In the genomic region with DNA sequence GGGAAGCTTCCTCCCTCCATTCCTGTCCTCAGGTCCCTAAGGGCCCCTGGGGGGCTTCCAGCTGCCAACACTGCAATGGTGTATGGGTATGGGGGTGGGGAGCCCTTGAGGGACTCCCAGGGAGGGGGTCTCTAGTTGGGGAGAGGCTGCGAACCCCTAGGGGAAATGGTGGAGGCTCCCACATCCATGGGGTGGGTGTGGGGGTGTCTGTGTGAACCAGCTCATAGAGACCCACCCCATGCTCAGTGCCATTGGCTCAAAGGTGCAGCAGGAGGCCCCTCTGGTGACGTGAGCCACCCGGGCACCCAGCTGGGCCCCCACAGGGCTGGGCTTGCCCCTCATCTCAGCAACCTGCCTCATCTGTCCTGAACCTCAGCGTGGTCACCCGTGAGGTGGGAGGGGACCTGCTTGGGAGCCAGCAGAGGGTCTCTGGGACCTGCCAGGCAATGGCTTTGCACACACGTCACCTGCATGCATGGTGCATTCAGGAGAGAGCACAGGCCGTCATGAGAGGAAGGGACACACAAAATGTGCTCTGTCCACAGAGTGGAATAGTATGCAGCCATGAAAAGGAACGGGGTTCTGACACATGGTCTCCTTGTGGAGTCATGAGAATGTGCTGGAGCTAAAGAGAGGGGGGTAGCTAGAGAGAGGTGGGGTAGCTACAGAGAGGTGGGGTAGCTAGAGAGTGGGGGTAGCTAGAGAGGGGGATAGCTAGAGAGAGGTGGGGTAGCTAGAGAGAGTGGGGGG, we compare ENCODE assay signal across 18 cellular contexts.
"Had no signal": no experiment of that assay in that cellular context is flagged by ENCODE, and none has a peak within 500 bp of the region (broad histone marks: within the 10 kb centered on the region; RNA-seq: fewer than 3 reads in every experiment).

No MANE protein-coding gene starts in this region.

- H2AFZ ChIP-seq: hepatocyte had no signal

- H3K27me3 Mint-ChIP-seq: activated B cell treated with CpG ODN at 0.5 μM for 24 hours; activated naive CD8-positive, alpha-beta T cell treated with anti-CD3 and anti-CD28 coated beads for 36 hours; T-cell had no signal

- H3K36me3 ChIP-seq: left lung, prostate gland, right atrium auricular region, stomach, upper lobe of left lung had no signal

- H3K4me1 Mint-ChIP-seq: activated B cell treated with CpG ODN at 0.5 μM for 24 hours; activated naive CD8-positive, alpha-beta T cell treated with anti-CD3 and anti-CD28 coated beads for 36 hours had no signal

- H3K27ac Mint-ChIP-seq: activated B cell treated with CpG ODN at 0.5 μM for 24 hours; activated naive CD8-positive, alpha-beta T cell treated with anti-CD3 and anti-CD28 coated beads for 36 hours; activated T-helper 1 cell treated with anti-CD3 and anti-CD28 coated beads, Interleukin-12 subunit alpha, Interleukin-12 subunit beta, Interleukin-2, Interleukin-4 antibody, amounts not matched to agents 30 ng/mL and 10 ng/mL and 1 ng/mL, durations not matched to agents 14 hours and 24 hours and 36 hours; T-cell had no signal

- H3K4me3 Mint-ChIP-seq: activated B cell treated with CpG ODN at 0.5 μM for 24 hours; activated naive CD8-positive, alpha-beta T cell treated with anti-CD3 and anti-CD28 coated beads for 36 hours; activated T-helper 1 cell treated with anti-CD3 and anti-CD28 coated beads, Interleukin-12 subunit alpha, Interleukin-12 subunit beta, Interleukin-2, Interleukin-4 antibody, amounts not matched to agents 30 ng/mL and 10 ng/mL and 1 ng/mL, durations not matched to agents 14 hours and 24 hours and 36 hours; T-cell had no signal

- FAIRE-seq: islet of Langerhans had no signal

- H3K27me3 ChIP-seq: foreskin keratinocyte, hepatocyte, left lung, right atrium auricular region, upper lobe of left lung had no signal

- H3K9me3 Mint-ChIP-seq: activated B cell treated with CpG ODN at 0.5 μM for 24 hours; activated naive CD8-positive, alpha-beta T cell treated with anti-CD3 and anti-CD28 coated beads for 36 hours; activated T-helper 1 cell treated with anti-CD3 and anti-CD28 coated beads, Interleukin-12 subunit alpha, Interleukin-12 subunit beta, Interleukin-2, Interleukin-4 antibody, amounts not matched to agents 30 ng/mL and 10 ng/mL and 1 ng/mL, durations not matched to agents 14 hours and 24 hours and 36 hours; T-cell had no signal

- DNase-seq: activated B cell treated with CpG ODN at 0.5 μM for 24 hours; activated CD4-positive, alpha-beta T cell treated with anti-CD3 and anti-CD28 coated beads for 4 hours; activated naive CD4-positive, alpha-beta T cell; activated naive CD8-positive, alpha-beta T cell treated with anti-CD3 and anti-CD28 coated beads for 36 hours; activated T-cell treated with anti-CD3 and anti-CD28 coated beads for 4 hours; amniotic stem cell; foreskin keratinocyte; left lung; mammary epithelial cell; stomach; T-cell; upper lobe of left lung had no signal

- H3K27ac ChIP-seq: dorsolateral prefrontal cortex, foreskin keratinocyte, hepatocyte, left lung, prostate gland, right atrium auricular region, stomach, upper lobe of left lung had no signal

- ATAC-seq: foreskin keratinocyte, left lung, T-cell had no signal

- H3K9me3 ChIP-seq: prostate gland, right atrium auricular region, stomach, upper lobe of left lung had no signal

- H3K4me2 ChIP-seq: hepatocyte had no signal

- H3K4me1 ChIP-seq: foreskin keratinocyte, left lung, prostate gland had no signal

- H3K4me3 ChIP-seq: dorsolateral prefrontal cortex, hepatocyte, left lung, prostate gland, right atrium auricular region, stomach, upper lobe of left lung had no signal

- H3K79me2 ChIP-seq: hepatocyte had no signal
